ENCODE assay signal across 18 cellular contexts in genomic region chr20:5539656-5540055, GRCh38.
DNase-seq lines count a peak whose midpoint lies in the region; ATAC-seq, FAIRE-seq and TF ChIP-seq lines count a peak whose summit lies in the region.
"Had no signal": no experiment of that assay in that cellular context is flagged by ENCODE, and none has a peak within 500 bp of the region (broad histone marks: within the 10 kb centered on the region; RNA-seq: fewer than 3 reads in every experiment).

No MANE protein-coding gene starts in this region.

- H3K4me3 Mint-ChIP-seq in activated T-cell treated with anti-CD3 and anti-CD28 coated beads, Interleukin-2, amount 50 U/mL, for 24 hours, result no peak overlapping the region
- H3K4me3 Mint-ChIP-seq in activated T-cell treated with anti-CD3 and anti-CD28 coated beads, Interleukin-2, amount 50 U/mL, for 72 hours, result no peak overlapping the region
- H3K4me3 Mint-ChIP-seq in T-helper 17 cell, result no peak overlapping the region
- no peak overlapping the region for H3K4me3 Mint-ChIP-seq in endothelial cell (ENCODE audit: unreplicated experiment)

- WGBS in pancreas, 2 donors, result 92 to 93% methylated on average over 4 of the region's 4 CpGs

- H3K4me1 ChIP-seq in pancreas, result no peaks in the 10 kb centered on the region
- H3K4me1 ChIP-seq: BLaER1, HAP-1 had no signal

- no peak overlapping the region for H3K27ac ChIP-seq in pancreas
- H3K27ac ChIP-seq: BLaER1 had no signal

- peaks cover 16% of the 10 kb centered on the region for H3K4me1 Mint-ChIP-seq in activated T-cell treated with anti-CD3 and anti-CD28 coated beads, Interleukin-2, amount 50 U/mL, for 24 hours (ENCODE audit: low read depth)
- H3K4me1 Mint-ChIP-seq in activated T-cell treated with anti-CD3 and anti-CD28 coated beads, Interleukin-2, amount 50 U/mL, for 72 hours (ENCODE audit: low read depth), result peaks cover 17% of the 10 kb centered on the region
- no peaks in the 10 kb centered on the region for H3K4me1 Mint-ChIP-seq in T-helper 17 cell
- H3K4me1 Mint-ChIP-seq in endothelial cell (ENCODE audit: unreplicated experiment), result no peaks in the 10 kb centered on the region

- no peak for ATAC-seq in activated T-cell treated with anti-CD3 and anti-CD28 coated beads, Interleukin-2, amount 50 U/mL, for 72 hours (replicated peaks in 1 of 2)
- ATAC-seq in T-helper 17 cell (no peak), GM21528 (IDR thresholded peaks at IDR 0.05; ENCODE audit: low FRiP score, unreplicated experiment) (no peak), pancreas (no peak)

- no peak for FAIRE-seq in pancreas (lab: Jason Lieb, UNC)

- peak overlapping the region; percentile 63 for H3K27ac Mint-ChIP-seq in activated T-cell treated with anti-CD3 and anti-CD28 coated beads, Interleukin-2, amount 50 U/mL, for 24 hours
- H3K27ac Mint-ChIP-seq in activated T-cell treated with anti-CD3 and anti-CD28 coated beads, Interleukin-2, amount 50 U/mL, for 72 hours, result no peak overlapping the region
- H3K27ac Mint-ChIP-seq in T-helper 17 cell (peak overlapping the region; percentile 88), endothelial cell (ENCODE audit: unreplicated experiment) (no peak overlapping the region)

- peaks cover 20% of the 10 kb centered on the region for H3K36me3 Mint-ChIP-seq in activated T-cell treated with anti-CD3 and anti-CD28 coated beads, Interleukin-2, amount 50 U/mL, for 24 hours (ENCODE audit: low read depth)
- H3K36me3 Mint-ChIP-seq in activated T-cell treated with anti-CD3 and anti-CD28 coated beads, Interleukin-2, amount 50 U/mL, for 72 hours (ENCODE audit: insufficient read depth in 2 of 2), result peaks cover 3 to 7% of the 10 kb centered on the region in 2 donors
- H3K36me3 Mint-ChIP-seq in T-helper 17 cell (ENCODE audit: low read depth), result peaks cover 8% of the 10 kb centered on the region
- peaks cover 6% of the 10 kb centered on the region for H3K36me3 Mint-ChIP-seq in endothelial cell (ENCODE audit: low read depth, unreplicated experiment)

- H3K9me3 ChIP-seq in T-helper 17 cell (ENCODE audit: control insufficient read depth, low read length, poor library complexity, severe bottlenecking), result no peaks in the 10 kb centered on the region
- no peaks in the 10 kb centered on the region for H3K9me3 ChIP-seq in pancreas
- H3K9me3 ChIP-seq: BLaER1, HAP-1, SK-N-SH had no signal

- H3K27me3 Mint-ChIP-seq in activated T-cell treated with anti-CD3 and anti-CD28 coated beads, Interleukin-2, amount 50 U/mL, for 24 hours, result no peaks in the 10 kb centered on the region
- H3K27me3 Mint-ChIP-seq in activated T-cell treated with anti-CD3 and anti-CD28 coated beads, Interleukin-2, amount 50 U/mL, for 72 hours (ENCODE audit: low read depth), result no peaks in the 10 kb centered on the region
- H3K27me3 Mint-ChIP-seq in T-helper 17 cell, result no peaks in the 10 kb centered on the region
- H3K27me3 Mint-ChIP-seq in endothelial cell (ENCODE audit: unreplicated experiment), result peaks cover 3% of the 10 kb centered on the region

- DNase-seq in activated T-cell treated with anti-CD3 and anti-CD28 coated beads, Interleukin-2, amount 50 U/mL, for 24 hours, result no peak
- no peak for DNase-seq in activated T-cell treated with anti-CD3 and anti-CD28 coated beads, Interleukin-2, amount 50 U/mL, for 72 hours
- DNase-seq in T-helper 17 cell, result no peak
- peak; percentile 22 for DNase-seq in islet precursor cell
- DNase-seq in endothelial cell (ENCODE audit: low spot score), result no peak
- no peak for DNase-seq in pancreas
- no peak for DNase-seq in NCI-H2029 (lab: John Stamatoyannopoulos, UW)
- DNase-seq: DMS 273 treated with DMSO at 0.1 percent for 48 hours, NCI-H1092, NCI-H146, NCI-H2081 treated with DMSO at 0.1 percent for 48 hours, NCI-H2227 treated with DMSO at 0.1 percent for 48 hours, NCI-H524, SHP77, SK-N-SH had no signal

- no peaks in the 10 kb centered on the region for H3K9me3 Mint-ChIP-seq in activated T-cell treated with anti-CD3 and anti-CD28 coated beads, Interleukin-2, amount 50 U/mL, for 24 hours
- H3K9me3 Mint-ChIP-seq in activated T-cell treated with anti-CD3 and anti-CD28 coated beads, Interleukin-2, amount 50 U/mL, for 72 hours, result no peaks in the 10 kb centered on the region
- no peaks in the 10 kb centered on the region for H3K9me3 Mint-ChIP-seq in endothelial cell (ENCODE audit: unreplicated experiment)

- no peak overlapping the region for H3K4me3 ChIP-seq in pancreas
- H3K4me3 ChIP-seq: BLaER1, HAP-1 had no signal

- H3K36me3 ChIP-seq in pancreas, result no peaks in the 10 kb centered on the region
- H3K36me3 ChIP-seq: HAP-1 had no signal

- no peaks in the 10 kb centered on the region for H3K27me3 ChIP-seq in pancreas
- H3K27me3 ChIP-seq: BLaER1 had no signal

- intact Hi-C loops in pancreas (cut with DNase I), result no loop called here

- no peak for TF ChIP-seq CTCF in endothelial cell (IDR thresholded peaks at IDR 0.05; ENCODE audit: unreplicated experiment)
- TF ChIP-seq CTCF in pancreas (IDR thresholded peaks at IDR 0.05), result no peak

Comparison
In these comparisons a context has a peak if more than half of its experiments do, and no peak if none do; other contexts are left out.
1. H3K27ac Mint-ChIP-seq: peak in activated T-cell treated with anti-CD3 and anti-CD28 coated beads, Interleukin-2, amount 50 U/mL, for 24 hours (single experiment) and T-helper 17 cell (single experiment); none in activated T-cell treated with anti-CD3 and anti-CD28 coated beads, Interleukin-2, amount 50 U/mL, for 72 hours (single experiment) and endothelial cell (single experiment).